ENCODE assay signal across 7 cellular contexts in genomic region chr13:27192367-27192766, GRCh38. TPM values are rescaled to one million over a fixed set of nuclear protein-coding genes. Genes with fewer than 3 reads are reported as not detected.
DNase-seq lines count a peak whose midpoint lies in the region; ATAC-seq, FAIRE-seq and TF ChIP-seq lines count a peak whose summit lies in the region.
"Not testable (repeated sequence)": the region's sequence is repeated elsewhere in the genome, so short reads cannot be mapped to it uniquely, and the experiment has no call there.

No MANE protein-coding gene starts in this region.

- intact Hi-C loops in activated CD8-positive, alpha-beta T cell treated with anti-CD3 and anti-CD28 coated beads for 36 hours (cut with micrococcal nuclease); endothelial cell of umbilical vein (cut with micrococcal nuclease): not testable (repeated sequence)

- not testable (repeated sequence) for H3K9me2 ChIP-seq in GM23248 (ENCODE audit: insufficient read depth)

- H3K79me2 ChIP-seq in GM23248 (ENCODE audit: insufficient read depth); OCI-LY3 (ENCODE audit: low read length); endothelial cell of umbilical vein (ENCODE audit: control insufficient read depth, insufficient read depth, low read length); osteoblast (ENCODE audit: insufficient read depth, low read length): not testable (repeated sequence)

- not testable (repeated sequence) for ATAC-seq in activated CD8-positive, alpha-beta T cell treated with anti-CD3 and anti-CD28 coated beads for 36 hours
- ATAC-seq in stimulated activated naive B cell treated with anti-CD40 and anti-IgM and Interleukin-4, amounts not matched to agents 10 μg/mL and 1 μg/mL and 100 μg/mL, for 72 hours (replicated peaks): peak; percentile 82 to 86

- H3K4me1 Mint-ChIP-seq in activated CD8-positive, alpha-beta T cell treated with anti-CD3 and anti-CD28 coated beads for 36 hours (ENCODE audit: low read depth): peaks cover 10% of the 10 kb centered on the region
- peaks cover 14 to 24% of the 10 kb centered on the region in 2 donors for H3K4me1 Mint-ChIP-seq in stimulated activated naive B cell treated with anti-CD40 and anti-IgM and Interleukin-4, amounts not matched to agents 10 μg/mL and 1 μg/mL and 100 μg/mL, for 72 hours

- not testable (repeated sequence) for H4K20me1 ChIP-seq in GM23248 (ENCODE audit: insufficient read depth); OCI-LY3 (ENCODE audit: insufficient read depth, low read length); endothelial cell of umbilical vein (replicated peaks; ENCODE audit: control insufficient read depth, extremely low read depth, insufficient read depth, low read length); osteoblast (ENCODE audit: insufficient read depth, low read length)

- TF ChIP-seq CTCF in OCI-LY3 (IDR thresholded peaks at IDR 0.05; ENCODE audit: low read depth, low read length); activated CD8-positive, alpha-beta T cell treated with anti-CD3 and anti-CD28 coated beads for 36 hours (IDR thresholded peaks at IDR 0.05); endothelial cell of umbilical vein (IDR thresholded peaks at IDR 0.05; ENCODE audit: extremely low read depth in 1 of 2, insufficient read depth in 1 of 2, low read depth in 1 of 2, low read length in 2 of 2); osteoblast (IDR thresholded peaks at IDR 0.05; ENCODE audit: extremely low read depth, low read depth, low read length): not testable (repeated sequence)

- peak overlapping the region; percentile 28 for H3K27ac Mint-ChIP-seq in activated CD8-positive, alpha-beta T cell treated with anti-CD3 and anti-CD28 coated beads for 36 hours
- H3K27ac Mint-ChIP-seq in stimulated activated naive B cell treated with anti-CD40 and anti-IgM and Interleukin-4, amounts not matched to agents 10 μg/mL and 1 μg/mL and 100 μg/mL, for 72 hours: peak overlapping the region; percentile 89

- 17 to 27% methylated on average over 1 of the region's 1 CpG for WGBS in GM23248 (ENCODE audit: low coverage in 1 of 2, low lambda C conversion rate in 2 of 2, missing lambda C conversion rate in 2 of 2), 2 experiments

- in situ Hi-C loops in Caki2 (cut with HindIII; ENCODE audit: low pct_unique_long_range_greater_than_20kb, low sequenced_read_pairs); GM23248 (cut with MboI): not testable (repeated sequence)

- H3K9me1 ChIP-seq in endothelial cell of umbilical vein (replicated peaks; ENCODE audit: control insufficient read depth, extremely low read depth, insufficient read depth, low read length): not testable (repeated sequence)

- not testable (repeated sequence) for H3K36me3 ChIP-seq in GM23248 (ENCODE audit: low read depth); OCI-LY3 (replicated peaks; ENCODE audit: low read depth, low read length); endothelial cell of umbilical vein (ENCODE audit: control insufficient read depth in 2 of 2, extremely low read depth in 1 of 2, insufficient read depth in 2 of 2, low read length in 2 of 2); osteoblast (ENCODE audit: insufficient read depth, low read length)

- FAIRE-seq in endothelial cell of umbilical vein (lab: Jason Lieb, UNC): not testable (repeated sequence)

- H3K36me3 Mint-ChIP-seq in activated CD8-positive, alpha-beta T cell treated with anti-CD3 and anti-CD28 coated beads for 36 hours (ENCODE audit: low read depth); stimulated activated naive B cell treated with anti-CD40 and anti-IgM and Interleukin-4, amounts not matched to agents 10 μg/mL and 1 μg/mL and 100 μg/mL, for 72 hours: not testable (repeated sequence)

- CTCF ChIA-PET in activated CD8-positive, alpha-beta T cell treated with anti-CD3 and anti-CD28 coated beads for 36 hours (lab: Charles Lee): interaction anchor here (1.0 kb wide), 1 partner anchor 170 kb away, joined by 3 read pairs; no protein-coding TSS in a partner anchor
- CTCF ChIA-PET in endothelial cell of umbilical vein (lab: Charles Lee): not testable (repeated sequence)

- peaks cover 18% of the 10 kb centered on the region for H3F3A ChIP-seq in GM23248 (ENCODE audit: insufficient read depth)

- POLR2A ChIA-PET in activated CD8-positive, alpha-beta T cell treated with anti-CD3 and anti-CD28 coated beads for 36 hours (lab: Charles Lee): interaction anchor here (0.8 kb wide), 1 partner anchor 48 kb away, joined by 3 read pairs; no protein-coding TSS in a partner anchor
- POLR2A ChIA-PET in endothelial cell of umbilical vein (lab: Charles Lee): not testable (repeated sequence)

- not testable (repeated sequence) for H3K4me3 Mint-ChIP-seq in activated CD8-positive, alpha-beta T cell treated with anti-CD3 and anti-CD28 coated beads for 36 hours
- peak overlapping the region in 1 of 2 donors; percentile 18 for H3K4me3 Mint-ChIP-seq in stimulated activated naive B cell treated with anti-CD40 and anti-IgM and Interleukin-4, amounts not matched to agents 10 μg/mL and 1 μg/mL and 100 μg/mL, for 72 hours

- H2AFZ ChIP-seq in GM23248 (peak overlapping the region; percentile 29; the same call in 1 of the 2 replicates), OCI-LY3 (ENCODE audit: low read depth, low read length) (peak overlapping the region; percentile 73), endothelial cell of umbilical vein (ENCODE audit: low read depth, low read length) (peak overlapping the region; percentile 28), osteoblast (ENCODE audit: low read length) (peak overlapping the region; percentile 15)

- peaks cover 30% of the 10 kb centered on the region for H3K4me1 ChIP-seq in GM23248 (ENCODE audit: insufficient read depth)
- H3K4me1 ChIP-seq in OCI-LY3 (ENCODE audit: low read length): peaks cover 17% of the 10 kb centered on the region
- peaks cover 32% of the 10 kb centered on the region for H3K4me1 ChIP-seq in endothelial cell of umbilical vein (ENCODE audit: control insufficient read depth, extremely low read depth, insufficient read depth, low read length)
- H3K4me1 ChIP-seq in osteoblast (ENCODE audit: insufficient read depth, low read length): peaks cover 16% of the 10 kb centered on the region

- DNase-seq in Caki2 (ENCODE audit: low read depth): peak; percentile 39
- DNase-seq in GM23248; activated CD8-positive, alpha-beta T cell treated with anti-CD3 and anti-CD28 coated beads for 36 hours; endothelial cell of umbilical vein (ENCODE audit: low read depth, low spot score); osteoblast (ENCODE audit: insufficient read length, low spot score, missing footprints): not testable (repeated sequence)
- DNase-seq in stimulated activated naive B cell treated with anti-CD40 and anti-IgM and Interleukin-4, amounts not matched to agents 10 μg/mL and 1 μg/mL and 100 μg/mL, for 72 hours: peak; percentile 27

- not testable (repeated sequence) for H3K9me3 Mint-ChIP-seq in activated CD8-positive, alpha-beta T cell treated with anti-CD3 and anti-CD28 coated beads for 36 hours; stimulated activated naive B cell treated with anti-CD40 and anti-IgM and Interleukin-4, amounts not matched to agents 10 μg/mL and 1 μg/mL and 100 μg/mL, for 72 hours

- not testable (repeated sequence) for TF ChIP-seq POLR2A in endothelial cell of umbilical vein (IDR thresholded peaks at IDR 0.05; ENCODE audit: low read depth, low read length)

- H3K27me3 Mint-ChIP-seq in activated CD8-positive, alpha-beta T cell treated with anti-CD3 and anti-CD28 coated beads for 36 hours: peaks cover 13% of the 10 kb centered on the region
- not testable (repeated sequence) for H3K27me3 Mint-ChIP-seq in stimulated activated naive B cell treated with anti-CD40 and anti-IgM and Interleukin-4, amounts not matched to agents 10 μg/mL and 1 μg/mL and 100 μg/mL, for 72 hours

- not testable (repeated sequence) for BruUV-seq in endothelial cell of umbilical vein (replicated peaks; lab: Mats Ljungman, UMichigan)

- H3K4me2 ChIP-seq in GM23248 (ENCODE audit: unreplicated experiment); endothelial cell of umbilical vein (ENCODE audit: insufficient read depth, low read length); osteoblast (ENCODE audit: insufficient read depth, low read length): not testable (repeated sequence)
- peak overlapping the region; percentile 23 for H3K4me2 ChIP-seq in OCI-LY3 (ENCODE audit: low read length)

- H3K27me3 ChIP-seq in GM23248 (replicated peaks; ENCODE audit: insufficient read depth); OCI-LY3 (ENCODE audit: low read depth, low read length); endothelial cell of umbilical vein (ENCODE audit: control insufficient read depth in 2 of 2, insufficient read depth in 2 of 2, low read length in 2 of 2); osteoblast (ENCODE audit: insufficient read depth, low read length): not testable (repeated sequence)

- not testable (repeated sequence) for H3K27ac ChIP-seq in GM23248; OCI-LY3 (ENCODE audit: low read length); endothelial cell of umbilical vein (ENCODE audit: insufficient read depth, low read depth, low read length); osteoblast (ENCODE audit: low read depth, low read length)

- H3K9ac ChIP-seq in GM23248; OCI-LY3 (ENCODE audit: low read length); endothelial cell of umbilical vein (replicated peaks; ENCODE audit: extremely low read depth, insufficient read depth, low read length): not testable (repeated sequence)

- H3K9me3 ChIP-seq in GM23248 (ENCODE audit: low read depth); OCI-LY3 (ENCODE audit: insufficient read depth, low read length); endothelial cell of umbilical vein (replicated peaks; ENCODE audit: control insufficient read depth, insufficient read depth, low read length); osteoblast (ENCODE audit: low read depth, low read length): not testable (repeated sequence)

- H3K4me3 ChIP-seq in GM23248; OCI-LY3 (ENCODE audit: low read length); endothelial cell of umbilical vein (replicated peaks in 1 of 3; ENCODE audit: insufficient read depth in 1 of 3, low read depth in 1 of 3, low read length in 3 of 3); osteoblast (ENCODE audit: insufficient read depth, low read length): not testable (repeated sequence)

- dilution Hi-C loops in endothelial cell of umbilical vein (cut with MboI; ENCODE audit: extremely low pct_ligation_motif_present, low sequenced_read_pairs): not testable (repeated sequence)

RNA-seq across cellular contexts. Expression of gene USP12, which starts 20.8 kb away (rescaled TPM):
- total RNA-seq in Caki2 (2014; rRNA removed; shearing (Covaris generic); ENCODE audit: low replicate concordance): 5.8 and 6.6 TPM in 2 replicates
- total RNA-seq in GM23248 (2014; rRNA removed; shearing (Covaris generic)): 18.9 and 21.8 TPM in 2 replicates
- 16.0 and 16.7 TPM in 2 replicates for polyA plus RNA-seq in GM23248 (2016; fragmentation: Nextera tagmentation; extraction: Ambion mirVana)
- 10 to 100 TPM; 35.7 to 40.1 TPM for total RNA-seq in activated CD8-positive, alpha-beta T cell treated with anti-CD3 and anti-CD28 coated beads for 36 hours
- total RNA-seq in endothelial cell of umbilical vein: 31.5 and 33.4 TPM in 2 replicates
- 3.4 and 6.2 TPM in 2 replicates for polyA plus RNA-seq in endothelial cell of umbilical vein
- polyA plus RNA-seq in endothelial cell of umbilical vein (2011; cell fraction: cytosol; rRNA removed): 9.1 and 9.2 TPM in 2 replicates
- polyA plus RNA-seq in endothelial cell of umbilical vein (2011; cell fraction: nucleus; rRNA removed): 10.0 and 13.8 TPM in 2 replicates
- polyA plus RNA-seq in endothelial cell of umbilical vein (2012): 20.2 and 37.7 TPM in 2 replicates
- polyA minus RNA-seq in endothelial cell of umbilical vein: 11.1 and 12.3 TPM in 2 replicates
- 7.7 TPM for polyA minus RNA-seq in endothelial cell of umbilical vein (2011; cell fraction: cytosol; rRNA and poly(A)+ RNA removed)
- polyA minus RNA-seq in endothelial cell of umbilical vein (2011; cell fraction: nucleus; rRNA and poly(A)+ RNA removed): 20.1 and 23.9 TPM in 2 replicates
- 20.9 and 24.6 TPM in 2 replicates for total RNA-seq in osteoblast

RNA-seq across cellular contexts. Expression of gene RPL21, which starts 59.0 kb away (rescaled TPM):
- 791 and 923 TPM in 2 replicates for total RNA-seq in Caki2 (2014; rRNA removed; shearing (Covaris generic); ENCODE audit: low replicate concordance)
- 609 and 638 TPM in 2 replicates for total RNA-seq in GM23248 (2014; rRNA removed; shearing (Covaris generic))
- polyA plus RNA-seq in GM23248 (2016; fragmentation: Nextera tagmentation; extraction: Ambion mirVana) (390 and 434 TPM in 2 replicates), endothelial cell of umbilical vein (310 and 585 TPM in 2 replicates)
- total RNA-seq in activated CD8-positive, alpha-beta T cell treated with anti-CD3 and anti-CD28 coated beads for 36 hours: 1,000 to 10,000 TPM; 1,401 to 1,445 TPM
- total RNA-seq in endothelial cell of umbilical vein (871 and 890 TPM in 2 replicates), osteoblast (544 and 726 TPM in 2 replicates)
- polyA plus RNA-seq in endothelial cell of umbilical vein (2011; cell fraction: cytosol; rRNA removed): 907 and 1,246 TPM in 2 replicates
- 296 and 362 TPM in 2 replicates for polyA plus RNA-seq in endothelial cell of umbilical vein (2011; cell fraction: nucleus; rRNA removed)
- 1,750 and 1,844 TPM in 2 replicates for polyA plus RNA-seq in endothelial cell of umbilical vein (2012)
- 104 TPM in 2 replicates for polyA minus RNA-seq in endothelial cell of umbilical vein
- 222 TPM for polyA minus RNA-seq in endothelial cell of umbilical vein (2011; cell fraction: cytosol; rRNA and poly(A)+ RNA removed)
- 122 and 134 TPM in 2 replicates for polyA minus RNA-seq in endothelial cell of umbilical vein (2011; cell fraction: nucleus; rRNA and poly(A)+ RNA removed)

Comparison
In these comparisons a context has a peak if more than half of its experiments do, and no peak if none do; other contexts are left out.
1. H2AFZ ChIP-seq: peak in every context shown above with its lines; median percentile 73 in OCI-LY3; 29 in GM23248; 28 in endothelial cell of umbilical vein; 15 in osteoblast.